ENCODE assay signal across 8 cellular contexts in the genomic region with DNA sequence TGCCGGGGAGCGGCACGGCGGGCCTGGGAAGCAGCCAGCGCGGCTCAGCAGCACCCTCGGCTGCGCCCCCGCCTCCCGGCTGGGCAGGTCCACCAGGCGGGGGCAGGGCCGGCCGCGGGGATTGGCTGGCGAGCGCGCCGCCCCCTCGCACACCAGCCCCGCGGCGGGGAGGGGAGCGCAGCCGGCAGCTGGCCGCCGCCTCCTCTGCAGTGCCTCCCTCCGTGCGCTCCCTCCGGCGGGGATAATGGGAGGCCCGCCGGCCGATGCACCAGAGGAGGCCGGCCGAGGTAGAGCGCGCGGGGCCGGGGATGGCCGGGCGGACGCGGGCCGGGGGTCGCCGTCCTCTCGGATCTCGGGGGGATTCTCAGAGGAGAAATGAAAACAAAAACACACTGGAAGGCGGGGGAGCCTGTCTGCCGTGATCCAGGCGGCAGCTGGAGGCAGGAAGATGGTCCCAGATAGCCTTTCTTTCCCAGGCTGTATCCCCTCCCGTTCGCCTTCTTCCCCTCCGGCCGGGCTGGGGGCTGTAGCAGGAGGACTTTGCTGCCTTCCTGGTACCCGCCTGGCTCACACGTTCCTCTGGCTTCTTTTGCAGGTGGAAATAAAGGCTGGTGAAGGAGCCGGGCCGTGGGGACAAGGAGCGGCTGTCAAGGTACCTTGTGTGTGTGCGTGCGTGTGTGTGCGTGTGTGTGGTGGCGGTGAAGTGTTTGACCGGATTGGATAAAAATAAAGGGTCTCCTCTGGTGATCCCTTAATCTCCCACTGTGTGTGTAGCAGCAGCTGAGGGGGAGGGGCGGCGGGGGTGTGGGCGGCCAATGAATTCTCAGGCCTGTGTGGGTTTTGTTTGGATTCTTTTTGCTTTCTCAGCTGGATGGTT. TPM values are rescaled to one million over a fixed set of nuclear protein-coding genes. Genes with fewer than 3 reads are reported as not detected.
DNase-seq lines count a peak whose midpoint lies in the region; ATAC-seq, FAIRE-seq and TF ChIP-seq lines count a peak whose summit lies in the region.

No MANE protein-coding gene starts in this region.

- no peaks in the 10 kb centered on the region for H3K9me3 Mint-ChIP-seq in IgD-negative memory B cell
- H3K9me3 Mint-ChIP-seq in activated naive CD8-positive, alpha-beta T cell treated with anti-CD3 and anti-CD28 coated beads for 36 hours = no peaks in the 10 kb centered on the region

- peak in 1 of 4 donors; percentile 70 for TF ChIP-seq POLR2A in upper lobe of left lung (IDR thresholded peaks at IDR 0.05)

- FAIRE-seq in pancreas (lab: Jason Lieb, UNC) = no peak

- no peak for TF ChIP-seq EP300 in upper lobe of left lung (IDR thresholded peaks at IDR 0.05)

- H3K27ac Mint-ChIP-seq in IgD-negative memory B cell = peak overlapping the region in 2 of 3 donors; percentile 21 to 67
- H3K27ac Mint-ChIP-seq in activated naive CD8-positive, alpha-beta T cell treated with anti-CD3 and anti-CD28 coated beads for 36 hours = peak overlapping the region; percentile 64

- DNase-seq in DMS 273 treated with DMSO at 0.1 percent for 48 hours (lab: John Stamatoyannopoulos, UW) (peak; percentile 65), SJSA1 (ENCODE audit: low read depth in 1 of 2, low spot score in 2 of 2) (peak; percentile 82 to 84), cardiac septum (ENCODE audit: low spot score) (peak; percentile 90), pancreas (peak; percentile 77 to 94 (median 83)), upper lobe of left lung (peak; percentile 91 to 96)
- DNase-seq in activated naive CD8-positive, alpha-beta T cell treated with anti-CD3 and anti-CD28 coated beads for 36 hours = peak; percentile 91

- H3K27me3 Mint-ChIP-seq in IgD-negative memory B cell = no peaks in the 10 kb centered on the region
- no peaks in the 10 kb centered on the region for H3K27me3 Mint-ChIP-seq in activated naive CD8-positive, alpha-beta T cell treated with anti-CD3 and anti-CD28 coated beads for 36 hours

- H3K27ac ChIP-seq in SJSA1 = no peak overlapping the region
- no peak overlapping the region for H3K27ac ChIP-seq in pancreas
- peak overlapping the region in 3 of 4 donors; percentile 8 to 74 (median 61) for H3K27ac ChIP-seq in upper lobe of left lung

- peaks cover 4% of the 10 kb centered on the region for H3K36me3 Mint-ChIP-seq in IgD-negative memory B cell
- peaks cover 8% of the 10 kb centered on the region for H3K36me3 Mint-ChIP-seq in activated naive CD8-positive, alpha-beta T cell treated with anti-CD3 and anti-CD28 coated beads for 36 hours

- H3K4me3 Mint-ChIP-seq in IgD-negative memory B cell = peak overlapping the region; percentile 83 to 90 (median 86)
- H3K4me3 Mint-ChIP-seq in activated naive CD8-positive, alpha-beta T cell treated with anti-CD3 and anti-CD28 coated beads for 36 hours = peak overlapping the region; percentile 81

- WGBS in pancreas, 2 donors = 2 to 3% methylated on average over 50 to 68 of the region's 68 CpGs
- WGBS in upper lobe of left lung, 2 donors = 8 to 33% methylated on average over 13 to 52 of the region's 68 CpGs

- TF ChIP-seq CTCF in pancreas (IDR thresholded peaks at IDR 0.05) = no peak
- peak in 3 of 6 experiments; percentile 46 to 60 (median 50) for TF ChIP-seq CTCF in upper lobe of left lung (IDR thresholded peaks at IDR 0.05)

- H3K27me3 ChIP-seq in SJSA1 (replicated peaks) (no peaks in the 10 kb centered on the region; the same call in 1 of the 2 replicates), pancreas (no peaks in the 10 kb centered on the region), upper lobe of left lung (no peaks in the 10 kb centered on the region)

- H3K4me1 ChIP-seq in SJSA1 (replicated peaks) (peaks cover 27% of the 10 kb centered on the region), pancreas (peaks cover 0 to 10% (median 2%) of the 10 kb centered on the region in 3 donors), upper lobe of left lung (peaks cover 48 to 66% (median 58%) of the 10 kb centered on the region in 4 donors)

- no peaks in the 10 kb centered on the region; the same call in 1 of the 2 replicates for H3K36me3 ChIP-seq in SJSA1
- H3K36me3 ChIP-seq in pancreas = no peaks in the 10 kb centered on the region
- no peaks in the 10 kb centered on the region for H3K36me3 ChIP-seq in upper lobe of left lung

- peak; percentile 90 for ATAC-seq in GM21529 (IDR thresholded peaks at IDR 0.05; ENCODE audit: unreplicated experiment)
- peak; percentile 98 to 100 (median 99) for ATAC-seq in pancreas
- peak; percentile 91 to 98 for ATAC-seq in upper lobe of left lung (ENCODE audit: low FRiP score in 2 of 2)

- H3K9me3 ChIP-seq in SJSA1 (replicated peaks) (no peaks in the 10 kb centered on the region), pancreas (no peaks in the 10 kb centered on the region), upper lobe of left lung (no peaks in the 10 kb centered on the region)

- H3K4me3 ChIP-seq in SJSA1 = peak overlapping the region; percentile 46
- H3K4me3 ChIP-seq in pancreas = peak overlapping the region; percentile 33 to 60 (median 44)
- peak overlapping the region; percentile 19 to 62 (median 50) for H3K4me3 ChIP-seq in upper lobe of left lung

- peaks cover 38 to 48% (median 39%) of the 10 kb centered on the region in 3 donors for H3K4me1 Mint-ChIP-seq in IgD-negative memory B cell
- H3K4me1 Mint-ChIP-seq in activated naive CD8-positive, alpha-beta T cell treated with anti-CD3 and anti-CD28 coated beads for 36 hours = peaks cover 76% of the 10 kb centered on the region

- intact Hi-C loops in cardiac septum (cut with DNase I) = loop anchor here (5.0 kb wide), 1 partner anchor 75 kb away; a partner anchor contains a TSS
- intact Hi-C loops in pancreas (cut with DNase I) = no loop called here

RNA-seq across cellular contexts. Expression of a gene that starts 18.0 kb away (rescaled TPM):
- polyA plus RNA-seq in IgD-negative memory B cell (0.46 TPM), pancreas (1 to 10 TPM; 1.5 to 4.4 TPM)
- total RNA-seq in SJSA1 (2014; rRNA removed; shearing (Covaris generic)) = 2.1 and 2.4 TPM in 2 replicates
- total RNA-seq in activated naive CD8-positive, alpha-beta T cell treated with anti-CD3 and anti-CD28 coated beads for 36 hours = 10 to 100 TPM; 14.8 TPM
- total RNA-seq in cardiac septum (3.7 TPM), pancreas (1 to 10 TPM; 4.1 to 8.6 (median 4.8) TPM), upper lobe of left lung (10 to 100 TPM; 17.3 to 53.4 (median 23.6) TPM)

Comparison
In these comparisons a context has a peak if more than half of its experiments do, and no peak if none do; other contexts are left out.
1. H3K27ac ChIP-seq: peak in upper lobe of left lung (3 of 4); none in SJSA1 (single experiment) and pancreas (0 of 4).
2. Peak in every context shown above with its lines, with median percentiles within 50 percentile points of each other: DNase-seq, ATAC-seq and H3K4me3 ChIP-seq.